8 cellular contexts compared by ENCODE assay signal in the genomic region with DNA sequence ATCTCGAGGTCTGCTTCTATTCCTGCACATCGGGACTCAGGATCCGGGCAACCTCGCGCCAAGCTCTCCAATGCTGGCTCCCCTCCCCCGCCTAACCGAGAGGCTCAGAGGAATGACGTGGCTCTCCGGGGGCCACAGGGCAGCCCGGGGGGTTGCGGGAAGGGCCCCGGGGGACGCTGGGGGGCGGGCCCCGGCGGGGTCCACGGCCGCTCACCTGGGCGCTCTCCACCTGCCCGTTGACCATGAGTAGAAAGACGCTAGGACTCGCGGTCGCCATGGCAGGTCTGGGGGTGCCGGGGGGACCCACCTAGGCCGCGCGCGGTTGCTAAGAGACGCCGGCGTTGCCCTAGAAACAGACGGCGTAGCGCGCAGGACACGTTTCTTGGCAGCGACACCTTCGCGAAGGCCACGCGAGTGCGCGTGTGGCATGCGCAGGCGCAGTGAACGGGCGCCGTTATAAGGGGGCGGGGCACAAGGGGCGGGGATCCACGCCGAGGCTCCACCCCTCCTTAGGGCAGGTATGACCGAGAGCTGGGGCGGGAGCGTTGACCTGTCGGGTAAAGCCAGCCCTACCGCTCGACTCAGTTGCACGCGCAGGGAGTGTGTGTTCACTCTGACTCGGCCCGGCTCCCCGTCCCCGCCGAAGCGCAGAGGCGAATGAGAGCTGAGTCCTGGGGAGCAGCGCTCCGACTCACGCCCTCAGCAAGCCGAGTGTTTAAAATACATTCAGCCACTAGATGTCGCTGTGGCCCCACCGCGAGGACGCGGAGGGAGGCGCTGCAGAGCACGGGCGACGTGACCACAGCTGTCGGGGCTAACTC.
DNase-seq lines count a peak whose midpoint lies in the region; ATAC-seq, FAIRE-seq and TF ChIP-seq lines count a peak whose summit lies in the region.

B9D1 (minus strand) TSS at position 431 of the 821 bp plus-strand sequence; CDS start at position 277, 154 bp downstream.

- peak; percentile 93 for TF ChIP-seq CTCF in AG04449 (IDR thresholded peaks at IDR 0.05; ENCODE audit: insufficient read depth, low read length, missing control alignments)

- H3K36me3 Mint-ChIP-seq in central memory CD8-positive, alpha-beta T cell (ENCODE audit: insufficient read depth): peaks cover 10% of the 10 kb centered on the region

- CTCF ChIA-PET in AG04449 (lab: Yijun Ruan, JAX): interaction anchor here (0.8 to 14.4 kb wide), 60 partner anchors 8 to 450 kb away, joined by 3 to 293 read pairs (median 6); partner anchors contain the start of genes MAPK7, MFAP4 and SLC47A1

- H3K4me1 Mint-ChIP-seq in central memory CD8-positive, alpha-beta T cell: peaks cover 10% of the 10 kb centered on the region

- peak; percentile 74 for ATAC-seq in GM18861 (IDR thresholded peaks at IDR 0.05; ENCODE audit: unreplicated experiment)
- ATAC-seq in HG03103 (IDR thresholded peaks at IDR 0.05; ENCODE audit: low read depth, unreplicated experiment): peak; percentile 72
- ATAC-seq in central memory CD8-positive, alpha-beta T cell (replicated peaks; ENCODE audit: extremely low read depth, poor library complexity, severe bottlenecking): peak; percentile 85

- H3K4me3 Mint-ChIP-seq in central memory CD8-positive, alpha-beta T cell: peak within 1 kb of the TSS; percentile 74

- FAIRE-seq in islet of Langerhans (lab: Jason Lieb, UNC): peak; percentile 62

- no peaks in the 10 kb centered on the region for H3K9me3 Mint-ChIP-seq in central memory CD8-positive, alpha-beta T cell

- H3K27ac Mint-ChIP-seq in central memory CD8-positive, alpha-beta T cell (ENCODE audit: low read depth): peak within 1 kb of the TSS; percentile 79

- H3K4me3 ChIP-seq in AG04449 (ENCODE audit: low read depth, low read length): peak within 1 kb of the TSS; percentile 90

- POLR2A ChIA-PET in AG04449 (lab: Yijun Ruan, JAX): interaction anchor here (0.5 to 2.0 kb wide), 6 partner anchors 8 to 400 kb away, joined by 3 to 18 read pairs (median 6); partner anchors contain the start of gene MAPK7

- peaks cover 22% of the 10 kb centered on the region for H3K27me3 Mint-ChIP-seq in central memory CD8-positive, alpha-beta T cell

- DNase-seq in AG04449 (ENCODE audit: low read depth, low spot score) (no peak), NCI-H2196 treated with DMSO at 0.1 percent for 48 hours (lab: John Stamatoyannopoulos, UW; ENCODE audit: unreplicated experiment) (peak; percentile 53)
- DNase-seq in activated CD4-positive, CD25-positive, alpha-beta regulatory T cell (lab: John Stamatoyannopoulos, UW): peak; percentile 87 to 93 (median 90)
- DNase-seq in central memory CD8-positive, alpha-beta T cell (ENCODE audit: low spot score in 2 of 2): peak; percentile 90 to 91
- peak; percentile 91 for DNase-seq in stimulated activated CD4-positive, alpha-beta T cell treated with anti-CD3 and anti-CD28 coated beads, Interleukin-12 subunit alpha, Interleukin-12 subunit beta, amount 100 ng/mL, for 4 hours
